ENCODE assay signal across 10 cellular contexts in the genomic region with DNA sequence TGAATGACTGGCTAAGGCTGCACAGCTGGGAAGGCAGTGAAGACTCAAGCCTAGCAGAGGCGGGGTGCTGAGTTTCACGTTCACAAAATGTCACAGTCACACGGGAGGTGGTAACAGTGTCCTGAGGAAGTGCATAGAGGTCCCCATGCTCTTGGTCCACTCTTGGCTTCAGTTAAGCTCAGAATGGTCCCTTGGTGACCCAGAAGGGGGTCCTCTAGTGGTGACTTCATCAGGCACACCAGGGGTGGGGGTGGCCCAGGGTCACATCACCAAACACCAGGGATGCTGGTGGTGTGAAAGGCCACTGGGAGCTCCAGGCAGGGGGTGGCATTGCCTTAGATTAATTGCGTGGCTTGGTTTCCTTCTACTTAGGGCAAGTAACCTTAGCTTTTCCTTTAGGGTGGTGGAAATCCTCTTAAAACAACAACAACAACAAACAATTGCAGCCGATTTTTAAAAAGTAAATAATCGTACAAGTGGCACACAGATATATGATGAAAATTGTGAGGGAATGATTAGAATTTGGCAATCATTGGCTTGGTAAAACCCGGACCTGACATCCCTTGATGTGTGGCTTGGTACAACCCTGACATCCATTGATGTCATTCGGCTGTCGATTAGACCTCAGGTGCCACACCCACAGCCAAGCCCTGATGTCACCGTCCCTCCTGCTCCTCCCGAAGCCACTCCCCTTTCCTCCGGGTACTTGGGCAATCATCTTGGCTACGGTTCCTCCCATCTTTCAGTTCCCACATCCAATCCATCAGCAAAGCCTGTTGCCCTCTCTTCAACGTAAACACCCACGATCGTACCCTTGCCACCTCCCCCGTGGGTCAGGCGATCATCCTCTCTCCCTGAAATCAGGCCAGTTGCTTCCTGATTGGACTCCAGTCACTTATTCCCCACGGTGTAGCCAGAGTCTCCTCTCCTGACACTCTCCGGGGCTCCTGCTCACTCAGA. TPM values are rescaled to one million over a fixed set of nuclear protein-coding genes. Genes with fewer than 3 reads are reported as not detected.
DNase-seq lines count a peak whose midpoint lies in the region; ATAC-seq and TF ChIP-seq lines count a peak whose summit lies in the region.
"Had no signal": no experiment of that assay in that cellular context is flagged by ENCODE, and none has a peak within 500 bp of the region (broad histone marks: within the 10 kb centered on the region; RNA-seq: fewer than 3 reads in every experiment).

No MANE protein-coding gene starts in this region.

- no peak overlapping the region for H3K27ac Mint-ChIP-seq in HFFc6
- peak overlapping the region; percentile 38 for H3K27ac Mint-ChIP-seq in glutamatergic neuron (ENCODE audit: unreplicated experiment)
- H3K27ac Mint-ChIP-seq: activated CD4-positive, alpha-beta T cell treated with anti-CD3 and anti-CD28 coated beads, Interleukin-2, amount 10 ng/mL, durations not matched to agents 7 days and 5 days had no signal

- TF ChIP-seq CTCF in HFFc6 (IDR thresholded peaks at IDR 0.05) (0 out of 2 replicates have a peak, but pooled peaks have one; percentile 11), glutamatergic neuron (IDR thresholded peaks at IDR 0.05; ENCODE audit: partially characterized antibody, unreplicated experiment) (no peak), omental fat pad (IDR thresholded peaks at IDR 0.05) (no peak)

- H3K36me3 Mint-ChIP-seq in HFFc6 (ENCODE audit: low read depth): no peaks in the 10 kb centered on the region
- H3K36me3 Mint-ChIP-seq in glutamatergic neuron (ENCODE audit: unreplicated experiment): peaks cover 14% of the 10 kb centered on the region

- H3K4me3 Mint-ChIP-seq in HFFc6 (no peak overlapping the region), glutamatergic neuron (ENCODE audit: unreplicated experiment) (no peak overlapping the region)
- H3K4me3 Mint-ChIP-seq: activated CD4-positive, alpha-beta T cell treated with anti-CD3 and anti-CD28 coated beads, Interleukin-2, amount 10 ng/mL, durations not matched to agents 7 days and 5 days had no signal

- H3K9me3 Mint-ChIP-seq in HFFc6 (no peaks in the 10 kb centered on the region; the same call in 1 of the 2 replicates), glutamatergic neuron (ENCODE audit: unreplicated experiment) (peaks cover 8% of the 10 kb centered on the region)
- H3K9me3 Mint-ChIP-seq: activated CD4-positive, alpha-beta T cell treated with anti-CD3 and anti-CD28 coated beads, Interleukin-2, amount 10 ng/mL, durations not matched to agents 7 days and 5 days had no signal

- ATAC-seq in omental fat pad (ENCODE audit: low FRiP score) (peak; percentile 52), GM21723 (IDR thresholded peaks at IDR 0.05; ENCODE audit: unreplicated experiment) (no peak)

- H3K4me1 Mint-ChIP-seq in HFFc6 (ENCODE audit: low read depth) (no peaks in the 10 kb centered on the region), glutamatergic neuron (ENCODE audit: low read depth, unreplicated experiment) (peaks cover 18% of the 10 kb centered on the region)
- H3K4me1 Mint-ChIP-seq: activated CD4-positive, alpha-beta T cell treated with anti-CD3 and anti-CD28 coated beads, Interleukin-2, amount 10 ng/mL, durations not matched to agents 7 days and 5 days had no signal

- H3K27me3 Mint-ChIP-seq in HFFc6 (ENCODE audit: insufficient read depth) (peaks cover 34% of the 10 kb centered on the region), glutamatergic neuron (ENCODE audit: unreplicated experiment) (peaks cover 9% of the 10 kb centered on the region)

- DNase-seq in HFFc6 (no peak), NOMO-1 (lab: John Stamatoyannopoulos, UW; ENCODE audit: unreplicated experiment in 2 of 2) (peak; percentile 68 to 77), glutamatergic neuron (peak; percentile 43), omental fat pad (ENCODE audit: low spot score) (no peak), NCI-H2196 (lab: John Stamatoyannopoulos, UW; ENCODE audit: unreplicated experiment) (no peak)
- no peak for DNase-seq in activated CD8-positive, alpha-beta memory T cell treated with anti-CD3 and anti-CD28 coated beads, Interleukin-2, amount 50 U/mL, for 4 hours
- DNase-seq in activated naive CD4-positive, alpha-beta T cell (lab: John Stamatoyannopoulos, UW): no peak
- DNase-seq: activated CD4-positive, alpha-beta T cell treated with anti-CD3 and anti-CD28 coated beads, Interleukin-2, amount 10 ng/mL, durations not matched to agents 7 days and 5 days; activated effector memory CD4-positive, alpha-beta T cell treated with Interleukin-2 at 50 U/mL for 16 hours had no signal

RNA-seq across cellular contexts. Expression of a gene that starts 44.8 kb away (rescaled TPM):
- 1 to 10 TPM in 1 of 6 experiments, under 1 TPM in 5; 0.23 to 1.3 (median 0.33) TPM for total RNA-seq in HFFc6 (2021; fragmentation: NEBNext Ultra II Directional; extraction: Animal tissue kit (Norgen Biotek cat#: 25700))
- total RNA-seq in glutamatergic neuron (ENCODE audit: unreplicated experiment): 97.8 TPM
- 100 to 1,000 TPM in 1 of 4 donors, 10 to 100 TPM in 3; 51.8 to 100 (median 68.1) TPM for total RNA-seq in omental fat pad

Comparison
In these comparisons a context has a peak if more than half of its experiments do, and no peak if none do; other contexts are left out.
1. DNase-seq: peak in NOMO-1 (2 of 2) and glutamatergic neuron (single experiment); none in HFFc6 (single experiment), omental fat pad (single experiment), NCI-H2196 (single experiment), activated CD8-positive, alpha-beta memory T cell treated with anti-CD3 and anti-CD28 coated beads, Interleukin-2, amount 50 U/mL, for 4 hours (single experiment) and activated naive CD4-positive, alpha-beta T cell (0 of 4).
2. RNA of a gene that starts 44.8 kb away (total RNA-seq): 97.8 TPM in glutamatergic neuron (single experiment) and 51.8 to 100 TPM in omental fat pad; 0.23 to 1.3 TPM in HFFc6; every median in the first group is over 10 times any median in the second.